27 cellular contexts compared by ENCODE assay signal in the genomic region with DNA sequence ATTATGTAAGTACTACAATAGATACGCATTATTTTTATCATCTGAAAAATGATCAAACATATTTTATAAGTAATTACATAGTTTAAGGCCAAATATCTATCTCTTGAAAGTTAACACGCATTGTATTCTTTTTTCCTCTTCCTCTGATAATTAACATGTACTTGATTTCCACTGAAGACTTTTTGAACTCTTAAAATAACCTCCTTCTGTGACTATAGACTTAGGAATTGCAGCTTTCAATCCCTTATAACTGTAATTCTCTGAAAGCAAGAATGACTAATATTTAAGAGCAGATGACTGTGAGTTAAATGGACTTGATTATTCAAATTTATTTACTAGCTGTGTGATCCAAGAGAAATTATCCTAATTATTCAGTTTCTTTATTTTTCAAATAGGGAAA.
A peak's percentile ranks its signal among the peaks of the same experiment; 100 is the strongest.
DNase-seq lines count a peak whose midpoint lies in the region; ATAC-seq, FAIRE-seq and TF ChIP-seq lines count a peak whose summit lies in the region.
"Had no signal": no experiment of that assay in that cellular context is flagged by ENCODE, and none has a peak within 500 bp of the region (broad histone marks: within the 10 kb centered on the region; RNA-seq: fewer than 3 reads in every experiment).

No MANE protein-coding gene starts in this region.

- H3K4me3 ChIP-seq in epithelial cell of proximal tubule (ENCODE audit: low read depth, low read length): no peak overlapping the region
- no peak overlapping the region for H3K4me3 ChIP-seq in SJCRH30
- H3K4me3 ChIP-seq: gastroesophageal sphincter, pancreas, Peyer's patch, thyroid gland had no signal

- no peaks in the 10 kb centered on the region for H3K27me3 ChIP-seq in SJCRH30
- H3K27me3 ChIP-seq: brain microvascular endothelial cell, gastroesophageal sphincter, pancreas, Peyer's patch, thyroid gland had no signal

- H3K9me3 Mint-ChIP-seq in activated naive CD8-positive, alpha-beta T cell treated with anti-CD3 and anti-CD28 coated beads for 36 hours: peaks cover 3% of the 10 kb centered on the region

- no peaks in the 10 kb centered on the region for H3K4me1 ChIP-seq in SJCRH30
- H3K4me1 ChIP-seq: gastroesophageal sphincter, pancreas, Peyer's patch, thyroid gland had no signal

- H3K4me3 Mint-ChIP-seq in activated naive CD8-positive, alpha-beta T cell treated with anti-CD3 and anti-CD28 coated beads for 36 hours: no peak overlapping the region
- H3K4me3 Mint-ChIP-seq: activated T-cell treated with anti-CD3 and anti-CD28 coated beads, Interleukin-2, amount 50 U/mL, for 72 hours; natural killer cell; stimulated activated naive B cell treated with anti-CD40 and anti-IgM and Interleukin-4, amounts not matched to agents 10 μg/mL and 1 μg/mL and 100 μg/mL, for 72 hours had no signal

- peaks cover 18% of the 10 kb centered on the region for H3K27me3 Mint-ChIP-seq in activated naive CD8-positive, alpha-beta T cell treated with anti-CD3 and anti-CD28 coated beads for 36 hours
- H3K27me3 Mint-ChIP-seq: stimulated activated naive B cell treated with anti-CD40 and anti-IgM and Interleukin-4, amounts not matched to agents 10 μg/mL and 1 μg/mL and 100 μg/mL, for 72 hours had no signal

- H3K36me3 Mint-ChIP-seq in activated naive CD8-positive, alpha-beta T cell treated with anti-CD3 and anti-CD28 coated beads for 36 hours: no peaks in the 10 kb centered on the region
- H3K36me3 Mint-ChIP-seq: activated naive CD4-positive, alpha-beta T cell treated with anti-CD3 and anti-CD28 coated beads, Interleukin-2, amount 50 U/mL, for 72 hours; natural killer cell; stimulated activated naive B cell treated with anti-CD40 and anti-IgM and Interleukin-4, amounts not matched to agents 10 μg/mL and 1 μg/mL and 100 μg/mL, for 72 hours had no signal

- no peak for TF ChIP-seq CTCF in epithelial cell of proximal tubule (conservative IDR thresholded peaks at IDR 0.05; ENCODE audit: low read depth, low read length)

- H3K4me1 Mint-ChIP-seq in activated naive CD8-positive, alpha-beta T cell treated with anti-CD3 and anti-CD28 coated beads for 36 hours: no peaks in the 10 kb centered on the region
- H3K4me1 Mint-ChIP-seq: natural killer cell; stimulated activated naive B cell treated with anti-CD40 and anti-IgM and Interleukin-4, amounts not matched to agents 10 μg/mL and 1 μg/mL and 100 μg/mL, for 72 hours had no signal

- no peak overlapping the region for H3K27ac ChIP-seq in SJCRH30
- H3K27ac ChIP-seq: brain microvascular endothelial cell, gastroesophageal sphincter, pancreas, Peyer's patch, thyroid gland had no signal

- DNase-seq in EH (ENCODE audit: low read depth) (peak; percentile 74), RCC 7860 (ENCODE audit: low spot score) (peak; percentile 32), epithelial cell of proximal tubule (ENCODE audit: low read depth) (peak; percentile 41), kidney tubule cell (ENCODE audit: low spot score) (peak; percentile 65), SJCRH30 (no peak), DMS79 (lab: John Stamatoyannopoulos, UW) (no peak)
- DNase-seq in activated naive CD8-positive, alpha-beta T cell treated with anti-CD3 and anti-CD28 coated beads for 36 hours: no peak
- DNase-seq: activated T-cell treated with anti-CD3 and anti-CD28 coated beads, Interleukin-2, amount 50 U/mL, for 72 hours; brain microvascular endothelial cell; cortex of kidney; DND-41; left colon; natural killer cell; NCI-H2107; NCI-H510A; NK-92 treated with Interleukin-12 subunit alpha and Interleukin-12 subunit beta, amount 100 ng/mL, for 24 hours; pancreas; Peyer's patch; stimulated activated naive B cell treated with anti-CD40 and anti-IgM and Interleukin-4, amounts not matched to agents 10 μg/mL and 1 μg/mL and 100 μg/mL, for 72 hours; SW 1271; thyroid gland had no signal

- no peaks in the 10 kb centered on the region for H3K9me3 ChIP-seq in SJCRH30 (replicated peaks)
- H3K9me3 ChIP-seq: gastroesophageal sphincter, pancreas, Peyer's patch, thyroid gland had no signal

- H3K27ac Mint-ChIP-seq in activated naive CD8-positive, alpha-beta T cell treated with anti-CD3 and anti-CD28 coated beads for 36 hours: no peak overlapping the region
- H3K27ac Mint-ChIP-seq: activated naive CD4-positive, alpha-beta T cell treated with anti-CD3 and anti-CD28 coated beads, Interleukin-2, amount 50 U/mL, for 72 hours; activated T-cell treated with anti-CD3 and anti-CD28 coated beads, Interleukin-2, amount 50 U/mL, for 72 hours; natural killer cell; stimulated activated naive B cell treated with anti-CD40 and anti-IgM and Interleukin-4, amounts not matched to agents 10 μg/mL and 1 μg/mL and 100 μg/mL, for 72 hours had no signal

- ATAC-seq in GM21717 (IDR thresholded peaks at IDR 0.05; ENCODE audit: unreplicated experiment): no peak
- ATAC-seq: activated naive CD4-positive, alpha-beta T cell treated with anti-CD3 and anti-CD28 coated beads, Interleukin-2, amount 50 U/mL, for 72 hours; activated T-cell treated with anti-CD3 and anti-CD28 coated beads, Interleukin-2, amount 50 U/mL, for 72 hours; gastroesophageal sphincter; left colon; natural killer cell; pancreas; sciatic nerve; stimulated activated naive B cell treated with anti-CD40 and anti-IgM and Interleukin-4, amounts not matched to agents 10 μg/mL and 1 μg/mL and 100 μg/mL, for 72 hours had no signal

- peak; percentile 65 for FAIRE-seq in RCC 7860 (lab: Jason Lieb, UNC)
- FAIRE-seq: endometrium, TTC549 had no signal

- no peaks in the 10 kb centered on the region for H3K36me3 ChIP-seq in SJCRH30
- H3K36me3 ChIP-seq: brain microvascular endothelial cell, gastroesophageal sphincter, pancreas, Peyer's patch, thyroid gland had no signal

Comparison
In these comparisons a context has a peak if more than half of its experiments do, and no peak if none do; other contexts are left out.
1. DNase-seq: peak in EH (single experiment), RCC 7860 (single experiment), epithelial cell of proximal tubule (single experiment) and kidney tubule cell (single experiment); none in activated naive CD8-positive, alpha-beta T cell treated with anti-CD3 and anti-CD28 coated beads for 36 hours (single experiment), SJCRH30 (0 of 2) and DMS79 (single experiment).